ENCODE assay signal across 8 cellular contexts in genomic region chr2:127080941-127081769, GRCh38. TPM values are rescaled to one million over a fixed set of nuclear protein-coding genes. Genes with fewer than 3 reads are reported as not detected.
DNase-seq lines count a peak whose midpoint lies in the region; ATAC-seq, FAIRE-seq and TF ChIP-seq lines count a peak whose summit lies in the region.

No MANE protein-coding gene starts in this region.

- TF ChIP-seq POLR2A in HepG2 (IDR thresholded peaks at IDR 0.05; ENCODE audit: insufficient read depth in 1 of 2, low read depth in 2 of 2, low read length in 2 of 2), result no peak

- peak overlapping the region; percentile 100 for H3K4me2 ChIP-seq in BLaER1
- H3K4me2 ChIP-seq in HepG2 (ENCODE audit: low read depth, low read length), result no peak overlapping the region

- DNase-seq in GM20000 (ENCODE audit: low spot score) (peak; percentile 65), HepG2 (ENCODE audit: low spot score) (no peak), pons (ENCODE audit: low spot score) (no peak), midbrain (lab: John Stamatoyannopoulos, UW) (no peak)
- peak; percentile 77 for DNase-seq in activated T-cell treated with anti-CD3 and anti-CD28 coated beads, Interleukin-2, amount 50 U/mL, for 72 hours

- H4K20me1 ChIP-seq in BLaER1 (peaks cover 86% of the 10 kb centered on the region), HepG2 (ENCODE audit: insufficient read depth, low read length) (no peaks in the 10 kb centered on the region)

- peak overlapping the region; percentile 95 for H3K27ac ChIP-seq in BLaER1
- H3K27ac ChIP-seq in HepG2 (ENCODE audit: extremely low read length, insufficient read depth, low read length), result no peak overlapping the region

- no peak for TF ChIP-seq RAD21 in HepG2 (CRISPR knock-in tag; IDR thresholded peaks at IDR 0.05)

- no TSS peak for BruUV-seq in HepG2 (replicated peaks; lab: Mats Ljungman, UMichigan)

- H3K4me3 ChIP-seq in BLaER1, result peak overlapping the region; percentile 63
- no peak overlapping the region for H3K4me3 ChIP-seq in HepG2 (replicated peaks in 1 of 3; ENCODE audit: insufficient read depth in 1 of 3, low read depth in 2 of 3, low read length in 3 of 3)

- H3K36me3 Mint-ChIP-seq in IgD-negative memory B cell, result peaks cover 2% of the 10 kb centered on the region
- peaks cover 0 to under 1% of the 10 kb centered on the region in 2 donors for H3K36me3 Mint-ChIP-seq in activated T-cell treated with anti-CD3 and anti-CD28 coated beads, Interleukin-2, amount 50 U/mL, for 72 hours (ENCODE audit: insufficient read depth in 2 of 2)
- peaks cover 3% of the 10 kb centered on the region for H3K36me3 Mint-ChIP-seq in stimulated activated naive CD8-positive, alpha-beta T cell treated with anti-CD3 and anti-CD28 coated beads, Interleukin-15, Interleukin-2, amounts not matched to agents 100 ng/mL and 50 ng/mL, for 24 hours (ENCODE audit: low read depth)

- peaks cover 27% of the 10 kb centered on the region for H3K36me3 ChIP-seq in BLaER1
- H3K36me3 ChIP-seq in HepG2 (replicated peaks in 1 of 2; ENCODE audit: control insufficient read depth in 1 of 2, insufficient read depth in 2 of 2, low read length in 2 of 2), result no peaks in the 10 kb centered on the region

- peak; percentile 54 to 62 for ATAC-seq in activated T-cell treated with anti-CD3 and anti-CD28 coated beads, Interleukin-2, amount 50 U/mL, for 72 hours (replicated peaks in 1 of 2)
- peak; percentile 4; the same call in 2 of the 3 replicates for ATAC-seq in HepG2

- 68% methylated on average over 7 of the region's 24 CpGs for WGBS in HepG2 (ENCODE audit: low lambda C conversion rate)

- TF ChIP-seq CTCF in GM20000 (IDR thresholded peaks at IDR 0.05; ENCODE audit: extremely low read depth, missing control alignments) (no peak), HepG2 (CRISPR knock-in tag; IDR thresholded peaks at IDR 0.05) (no peak)

- H3K9me3 Mint-ChIP-seq in IgD-negative memory B cell, result no peaks in the 10 kb centered on the region
- H3K9me3 Mint-ChIP-seq in activated T-cell treated with anti-CD3 and anti-CD28 coated beads, Interleukin-2, amount 50 U/mL, for 72 hours, result no peaks in the 10 kb centered on the region
- no peaks in the 10 kb centered on the region for H3K9me3 Mint-ChIP-seq in stimulated activated naive CD8-positive, alpha-beta T cell treated with anti-CD3 and anti-CD28 coated beads, Interleukin-15, Interleukin-2, amounts not matched to agents 100 ng/mL and 50 ng/mL, for 24 hours

- H3K4me3 Mint-ChIP-seq in IgD-negative memory B cell, result peak overlapping the region; percentile 90 to 97 (median 94)
- peak overlapping the region; percentile 86 to 87 for H3K4me3 Mint-ChIP-seq in activated T-cell treated with anti-CD3 and anti-CD28 coated beads, Interleukin-2, amount 50 U/mL, for 72 hours
- H3K4me3 Mint-ChIP-seq in stimulated activated naive CD8-positive, alpha-beta T cell treated with anti-CD3 and anti-CD28 coated beads, Interleukin-15, Interleukin-2, amounts not matched to agents 100 ng/mL and 50 ng/mL, for 24 hours, result peak overlapping the region; percentile 88

- no peak for TF ChIP-seq EP300 in HepG2 (IDR thresholded peaks at IDR 0.05; ENCODE audit: low read depth in 2 of 2, low read length in 2 of 2)
- TF ChIP-seq EP300 in HepG2 (CRISPR knock-in tag; IDR thresholded peaks at IDR 0.05; ENCODE audit: borderline replicate concordance), result no peak

- peaks cover 1% of the 10 kb centered on the region for H3K27me3 Mint-ChIP-seq in IgD-negative memory B cell
- no peaks in the 10 kb centered on the region for H3K27me3 Mint-ChIP-seq in activated T-cell treated with anti-CD3 and anti-CD28 coated beads, Interleukin-2, amount 50 U/mL, for 72 hours (ENCODE audit: low read depth)
- H3K27me3 Mint-ChIP-seq in stimulated activated naive CD8-positive, alpha-beta T cell treated with anti-CD3 and anti-CD28 coated beads, Interleukin-15, Interleukin-2, amounts not matched to agents 100 ng/mL and 50 ng/mL, for 24 hours, result no peaks in the 10 kb centered on the region

- no peaks in the 10 kb centered on the region for H3K79me2 ChIP-seq in HepG2 (ENCODE audit: insufficient read depth, low read length)

- H3K27me3 ChIP-seq in BLaER1 (no peaks in the 10 kb centered on the region), HepG2 (ENCODE audit: control insufficient read depth in 1 of 2, insufficient read depth in 2 of 2, low read length in 2 of 2) (peaks cover 2 to 22% of the 10 kb centered on the region in 2 experiments; a peak in 3 of 5 replicates)

- intact Hi-C loops in HepG2 (cut with micrococcal nuclease; ENCODE audit: unreplicated experiment), result no loop called here

- POLR2A ChIA-PET in HepG2 (lab: Yijun Ruan, JAX), result no interaction called here

- H3K9ac ChIP-seq in BLaER1, result peak overlapping the region; percentile 80
- no peak overlapping the region for H3K9ac ChIP-seq in HepG2 (ENCODE audit: insufficient read depth, low read depth, low read length)

- FAIRE-seq in HepG2 (lab: Jason Lieb, UNC), result no peak

- CTCF ChIA-PET in HepG2 (lab: Yijun Ruan, JAX; ENCODE audit: low intra/inter-chr PET ratio, low total read pairs), result no interaction called here

- H2AFZ ChIP-seq in HepG2 (ENCODE audit: low read length), result no peak overlapping the region

- H3K9me3 ChIP-seq in BLaER1 (no peaks in the 10 kb centered on the region), HepG2 (ENCODE audit: low read length) (no peaks in the 10 kb centered on the region)

- H3K4me1 ChIP-seq in BLaER1 (peaks cover 99% of the 10 kb centered on the region), HepG2 (ENCODE audit: insufficient read depth, low read length) (peaks cover 26% of the 10 kb centered on the region)

- H3K27ac Mint-ChIP-seq in IgD-negative memory B cell, result peak overlapping the region; percentile 96 to 99 (median 98)
- H3K27ac Mint-ChIP-seq in activated T-cell treated with anti-CD3 and anti-CD28 coated beads, Interleukin-2, amount 50 U/mL, for 72 hours, result peak overlapping the region; percentile 94
- peak overlapping the region; percentile 94 for H3K27ac Mint-ChIP-seq in stimulated activated naive CD8-positive, alpha-beta T cell treated with anti-CD3 and anti-CD28 coated beads, Interleukin-15, Interleukin-2, amounts not matched to agents 100 ng/mL and 50 ng/mL, for 24 hours

- in situ Hi-C loops in HepG2 (cut with HindIII; ENCODE audit: extremely low pct_ligation_motif_present, low pct_unique_long_range_greater_than_20kb), result no loop called here

- H3K4me1 Mint-ChIP-seq in IgD-negative memory B cell, result peaks cover 27 to 64% (median 46%) of the 10 kb centered on the region in 3 donors
- peaks cover 87% of the 10 kb centered on the region for H3K4me1 Mint-ChIP-seq in activated T-cell treated with anti-CD3 and anti-CD28 coated beads, Interleukin-2, amount 50 U/mL, for 72 hours (ENCODE audit: low read depth)
- peaks cover 88% of the 10 kb centered on the region for H3K4me1 Mint-ChIP-seq in stimulated activated naive CD8-positive, alpha-beta T cell treated with anti-CD3 and anti-CD28 coated beads, Interleukin-15, Interleukin-2, amounts not matched to agents 100 ng/mL and 50 ng/mL, for 24 hours (ENCODE audit: low read depth)

TF ChIP-seq in HepG2, 621 proteins besides CTCF, POLR2A, EP300 and RAD21:
- TF ChIP-seq KAT8 (CRISPR knock-in tag; IDR thresholded peaks at IDR 0.05) (no peak), MTF2 (CRISPR knock-in tag; IDR thresholded peaks at IDR 0.05; ENCODE audit: borderline replicate concordance) (no peak), ZNF556 (CRISPR knock-in tag; IDR thresholded peaks at IDR 0.05; ENCODE audit: borderline replicate concordance) (no peak), HNRNPL (IDR thresholded peaks at IDR 0.05; ENCODE audit: low read depth, low read length) (peak; percentile 60; the same call in 1 of the 2 replicates)

RNA-seq across cellular contexts. Expression of gene BIN1, which starts 25.8 kb away (rescaled TPM):
- polyA plus RNA-seq in IgD-negative memory B cell, result 175 TPM
- total RNA-seq in activated T-cell treated with anti-CD3 and anti-CD28 coated beads, Interleukin-2, amount 50 U/mL, for 72 hours, result 100 to 1,000 TPM in 1 of 2 donors, 10 to 100 TPM in 1; 87.3 to 127 TPM
- total RNA-seq in HepG2 (2016; rRNA removed; fragmentation: Illumina TruSeq; extraction: Trizol), result 0.93 and 0.98 TPM in 2 replicates
- 0.61 and 1.1 TPM in 2 replicates for total RNA-seq in HepG2 (2016; cell fraction: cytosol; rRNA removed; fragmentation: Illumina TruSeq; extraction: Trizol; ENCODE audit: low read depth)
- total RNA-seq in HepG2 (2016; cell fraction: insoluble cytoplasmic fraction; rRNA removed; fragmentation: Illumina TruSeq; extraction: Trizol), result 0.58 and 0.97 TPM in 2 replicates
- total RNA-seq in HepG2 (2016; cell fraction: membrane; rRNA removed; fragmentation: Illumina TruSeq; extraction: Trizol), result 1.2 TPM in 2 replicates
- total RNA-seq in HepG2 (2016; cell fraction: nucleus; rRNA removed; fragmentation: Illumina TruSeq; extraction: Trizol), result 0.28 and 0.41 TPM in 2 replicates
- 0.51 and 1.2 TPM in 2 replicates for polyA plus RNA-seq in HepG2 (2011; rRNA removed)
- 0.42 and 1.3 TPM in 2 replicates for polyA plus RNA-seq in HepG2 (2011; cell fraction: cytosol; rRNA removed)
- polyA plus RNA-seq in HepG2 (2011; cell fraction: nucleus; rRNA removed), result 1.2 and 2.2 TPM in 2 replicates
- polyA plus RNA-seq in HepG2 (2012), result 1.3 and 1.6 TPM in 2 replicates
- polyA plus RNA-seq in HepG2 (2016; cell fraction: cytosol; fragmentation: Illumina TruSeq; extraction: Trizol; ENCODE audit: low read depth), result 0.84 and 1.2 TPM in 2 replicates
- polyA plus RNA-seq in HepG2 (2016; cell fraction: insoluble cytoplasmic fraction; fragmentation: Illumina TruSeq; extraction: Trizol; ENCODE audit: low read depth), result 1.0 and 1.9 TPM in 2 replicates
- 0.97 and 1.1 TPM in 2 replicates for polyA plus RNA-seq in HepG2 (2016; cell fraction: membrane; fragmentation: Illumina TruSeq; extraction: Trizol; ENCODE audit: low read depth)
- 0.85 and 0.91 TPM in 2 replicates for polyA plus RNA-seq in HepG2 (2016; cell fraction: nucleus; fragmentation: Illumina TruSeq; extraction: Trizol; ENCODE audit: insufficient read depth, low read depth)
- 0.84 and 28.9 TPM in 2 replicates for polyA minus RNA-seq in HepG2 (2011; rRNA and poly(A)+ RNA removed; ENCODE audit: low replicate concordance)
- 0.59 and 0.79 TPM in 2 replicates for polyA minus RNA-seq in HepG2 (2011; cell fraction: cytosol; rRNA and poly(A)+ RNA removed)
- polyA minus RNA-seq in HepG2 (2011; cell fraction: nucleus; rRNA and poly(A)+ RNA removed), result 0.50 and 0.90 TPM in 2 replicates

Comparison
In these comparisons a context has a peak if more than half of its experiments do, and no peak if none do; other contexts are left out.
1. DNase-seq: peak in GM20000 (single experiment) and activated T-cell treated with anti-CD3 and anti-CD28 coated beads, Interleukin-2, amount 50 U/mL, for 72 hours (2 of 2); none in HepG2 (single experiment), pons (single experiment) and midbrain (single experiment).
2. RNA of gene BIN1, which starts 25.8 kb away (total RNA-seq): 87.3 to 127 TPM in activated T-cell treated with anti-CD3 and anti-CD28 coated beads, Interleukin-2, amount 50 U/mL, for 72 hours; 0.28 to 1.2 TPM in HepG2; every median in the first group is over 10 times any median in the second.
3. Peak in every context shown above with its lines, with median percentiles within 50 percentile points of each other: H3K27ac Mint-ChIP-seq and H3K4me3 Mint-ChIP-seq.